ENCODE assay signal across 10 cellular contexts in genomic region chr2:181164699-181165098, GRCh38.
DNase-seq lines count a peak whose midpoint lies in the region; ATAC-seq and TF ChIP-seq lines count a peak whose summit lies in the region.
"Had no signal": no experiment of that assay in that cellular context is flagged by ENCODE, and none has a peak within 500 bp of the region (broad histone marks: within the 10 kb centered on the region; RNA-seq: fewer than 3 reads in every experiment).

No MANE protein-coding gene starts in this region.

- no peak for DNase-seq in CD8-positive, alpha-beta memory T cell
- DNase-seq in activated B cell treated with CpG ODN at 0.5 μM for 24 hours: no peak
- DNase-seq in mesenteric fat pad (ENCODE audit: low spot score): no peak
- no peak for DNase-seq in A172 (ENCODE audit: low spot score)
- DNase-seq in globus pallidus (ENCODE audit: low spot score): no peak
- no peak for DNase-seq in MCF 10A (ENCODE audit: unreplicated experiment)
- DNase-seq: DMS153, SW 1271 had no signal

- intact Hi-C loops in activated B cell treated with CpG ODN at 0.5 μM for 24 hours (cut with micrococcal nuclease) (no loop called here), MCF 10A (cut with micrococcal nuclease) (no loop called here)

- peak overlapping the region; percentile 65 for H3K27ac ChIP-seq in CD8-positive, alpha-beta memory T cell (ENCODE audit: low read depth, low read length)

- peaks cover 20 to 49% (median 46%) of the 10 kb centered on the region in 3 donors for H3K36me3 Mint-ChIP-seq in CD8-positive, alpha-beta memory T cell
- no peaks in the 10 kb centered on the region for H3K36me3 Mint-ChIP-seq in activated B cell treated with CpG ODN at 0.5 μM for 24 hours (ENCODE audit: low read depth)
- H3K36me3 Mint-ChIP-seq in MCF 10A (ENCODE audit: insufficient read depth, unreplicated experiment): no peaks in the 10 kb centered on the region

- H3K9me3 ChIP-seq in CD8-positive, alpha-beta memory T cell (ENCODE audit: low read length): peaks cover 9% of the 10 kb centered on the region

- H3K4me1 ChIP-seq in CD8-positive, alpha-beta memory T cell (ENCODE audit: insufficient read depth, low read length): peaks cover 43% of the 10 kb centered on the region

- peak overlapping the region; percentile 49 to 89 (median 73) for H3K4me3 Mint-ChIP-seq in CD8-positive, alpha-beta memory T cell
- H3K4me3 Mint-ChIP-seq in activated B cell treated with CpG ODN at 0.5 μM for 24 hours: peak overlapping the region; percentile 12
- H3K4me3 Mint-ChIP-seq in MCF 10A (ENCODE audit: unreplicated experiment): no peak overlapping the region

- peak overlapping the region; percentile 96 to 100 (median 98) for H3K27ac Mint-ChIP-seq in CD8-positive, alpha-beta memory T cell
- H3K27ac Mint-ChIP-seq in activated B cell treated with CpG ODN at 0.5 μM for 24 hours (peak overlapping the region; percentile 42), MCF 10A (ENCODE audit: low read depth, unreplicated experiment) (no peak overlapping the region)

- H3K27me3 ChIP-seq in CD8-positive, alpha-beta memory T cell (ENCODE audit: insufficient read depth, low read length, poor library complexity, severe bottlenecking): no peaks in the 10 kb centered on the region

- POLR2A ChIA-PET in CD8-positive, alpha-beta memory T cell (lab: Charles Lee): interaction anchor here (1.0 to 1.3 kb wide), 3 partner anchors 34 to 293 kb away, joined by 3 to 5 read pairs (median 3); partner anchors contain the start of gene ITGA4
- POLR2A ChIA-PET in activated B cell treated with CpG ODN at 0.5 μM for 24 hours (lab: Charles Lee): no interaction called here
- POLR2A ChIA-PET in MCF 10A (lab: Yijun Ruan, JAX): no interaction called here

- TF ChIP-seq CTCF in activated B cell treated with CpG ODN at 0.5 μM for 24 hours (IDR thresholded peaks at IDR 0.05) (no peak), MCF 10A (IDR thresholded peaks at IDR 0.05; ENCODE audit: unreplicated experiment) (no peak)

- no TSS peak for BruUV-seq in MCF 10A (replicated peaks; lab: Mats Ljungman, UMichigan)

- peaks cover 75 to 91% (median 86%) of the 10 kb centered on the region in 3 donors for H3K4me1 Mint-ChIP-seq in CD8-positive, alpha-beta memory T cell
- peaks cover 36% of the 10 kb centered on the region for H3K4me1 Mint-ChIP-seq in activated B cell treated with CpG ODN at 0.5 μM for 24 hours
- H3K4me1 Mint-ChIP-seq in MCF 10A (ENCODE audit: insufficient read depth, unreplicated experiment): no peaks in the 10 kb centered on the region

- H3K36me3 ChIP-seq in CD8-positive, alpha-beta memory T cell (ENCODE audit: insufficient read depth, low read length): no peaks in the 10 kb centered on the region

- H3K9me3 Mint-ChIP-seq in CD8-positive, alpha-beta memory T cell: peaks cover 17 to 38% (median 34%) of the 10 kb centered on the region in 5 donors
- H3K9me3 Mint-ChIP-seq in activated B cell treated with CpG ODN at 0.5 μM for 24 hours (peaks cover 13% of the 10 kb centered on the region), MCF 10A (ENCODE audit: unreplicated experiment) (peaks cover 7% of the 10 kb centered on the region)

- no peaks in the 10 kb centered on the region for H3K27me3 Mint-ChIP-seq in CD8-positive, alpha-beta memory T cell
- no peaks in the 10 kb centered on the region for H3K27me3 Mint-ChIP-seq in activated B cell treated with CpG ODN at 0.5 μM for 24 hours
- no peaks in the 10 kb centered on the region for H3K27me3 Mint-ChIP-seq in MCF 10A (ENCODE audit: insufficient read depth, unreplicated experiment)

- CTCF ChIA-PET in CD8-positive, alpha-beta memory T cell (lab: Charles Lee): interaction anchor here (0.8 to 3.6 kb wide), 4 partner anchors 16 to 293 kb away, joined by 3 to 14 read pairs (median 3); no protein-coding TSS in a partner anchor
- CTCF ChIA-PET in activated B cell treated with CpG ODN at 0.5 μM for 24 hours (lab: Charles Lee) (no interaction called here), MCF 10A (lab: Yijun Ruan, JAX) (interaction anchor here (0.7 kb wide), 1 partner anchor 19 kb away, joined by 3 read pairs; no protein-coding TSS in a partner anchor)

- ATAC-seq in GM18909 (IDR thresholded peaks at IDR 0.05; ENCODE audit: poor library complexity, unreplicated experiment): peak; percentile 58
- ATAC-seq in HG03060 (IDR thresholded peaks at IDR 0.05; ENCODE audit: low read depth, unreplicated experiment): peak; percentile 71
- ATAC-seq in activated B cell treated with CpG ODN at 0.5 μM for 24 hours (ENCODE audit: low read depth): no peak

- H3K4me3 ChIP-seq in CD8-positive, alpha-beta memory T cell (ENCODE audit: low read length): peak overlapping the region; percentile 38
